Comparison of ENCODE assay signal across 1 cellular context in genomic region chr14:74762917-74763802, GRCh38.
A peak's percentile ranks its signal among the peaks of the same experiment; 100 is the strongest.
TF ChIP-seq lines count a peak whose summit lies in the region.

Gene YLPM1 (plus strand): TSS chr14:74763316. CDS start chr14:74763490, 174 bp downstream.

TF ChIP-seq in HEK293, 187 proteins besides CTCF, POLR2A, EP300 and RAD21 (continued from another document):
- TF ChIP-seq ZNF518A (tag by site-specific recombination; conservative IDR thresholded peaks at IDR 0.05; ENCODE audit: low read depth), result peak; percentile 69
- 0 out of 2 replicates have a peak, but pooled peaks have one; percentile 34 for TF ChIP-seq ZBTB11 (tag by site-specific recombination; conservative IDR thresholded peaks at IDR 0.05; ENCODE audit: low read depth)
- TF ChIP-seq KLF8 (tag by site-specific recombination; IDR thresholded peaks at IDR 0.05), result no peak; the same call in none of the 2 replicates
- TF ChIP-seq ZBTB6 (tag by site-specific recombination; IDR thresholded peaks at IDR 0.05), result no peak
- TF ChIP-seq ZSCAN23 (tag by site-specific recombination; IDR thresholded peaks at IDR 0.05), result no peak
- TF ChIP-seq ZNF600 (tag by site-specific recombination; IDR thresholded peaks at IDR 0.05), result 0 out of 2 replicates have a peak, but pooled peaks have one; percentile 19
- TF ChIP-seq REST (tag by site-specific recombination; IDR thresholded peaks at IDR 0.05), result 0 out of 2 replicates have a peak, but pooled peaks have one; percentile 18
- TF ChIP-seq ZSCAN5A (tag by site-specific recombination; IDR thresholded peaks at IDR 0.05), result peak; percentile 74; the same call in 1 of the 2 replicates
- no peak for TF ChIP-seq ZNF138 (tag by site-specific recombination; IDR thresholded peaks at IDR 0.05; ENCODE audit: borderline replicate concordance)
- TF ChIP-seq ZNF639 (tag by site-specific recombination; IDR thresholded peaks at IDR 0.05), result peak; percentile 23; the same call in 1 of the 2 replicates
- TF ChIP-seq ZNF157 (tag by site-specific recombination; IDR thresholded peaks at IDR 0.05), result no peak
- TF ChIP-seq TRIM28 (IDR thresholded peaks at IDR 0.05; ENCODE audit: borderline replicate concordance, low read length), result peak; percentile 56; the same call in 1 of the 2 replicates
- no peak for TF ChIP-seq ZFP3 (tag by site-specific recombination; IDR thresholded peaks at IDR 0.05; ENCODE audit: low read depth)
- peak; percentile 63; the same call in 1 of the 2 replicates for TF ChIP-seq OSR2 (tag by site-specific recombination; IDR thresholded peaks at IDR 0.05)
- no peak for TF ChIP-seq PRDM6 (tag by site-specific recombination; IDR thresholded peaks at IDR 0.05)
- peak; percentile 66; the same call in 1 of the 2 replicates for TF ChIP-seq ZNF692 (tag by site-specific recombination; IDR thresholded peaks at IDR 0.05)
- peak; percentile 49; the same call in 1 of the 2 replicates for TF ChIP-seq ZBTB17 (tag by site-specific recombination; IDR thresholded peaks at IDR 0.05)
- TF ChIP-seq ATF2 (tag by site-specific recombination; IDR thresholded peaks at IDR 0.05; ENCODE audit: low read depth), result no peak
- TF ChIP-seq ZNF24 (tag by site-specific recombination; IDR thresholded peaks at IDR 0.05), result no peak
- TF ChIP-seq ZNF132 (tag by site-specific recombination; IDR thresholded peaks at IDR 0.05; ENCODE audit: borderline replicate concordance), result no peak
- 0 out of 2 replicates have a peak, but pooled peaks have one; percentile 22 for TF ChIP-seq ZNF324 (tag by site-specific recombination; IDR thresholded peaks at IDR 0.05)
- no peak for TF ChIP-seq WT1 (tag by site-specific recombination; IDR thresholded peaks at IDR 0.05)
- peak; percentile 99 for TF ChIP-seq ZBTB44 (tag by site-specific recombination; IDR thresholded peaks at IDR 0.05)
- no peak for TF ChIP-seq ZNF121 (tag by site-specific recombination; IDR thresholded peaks at IDR 0.05)
